Comparison of ENCODE assay signal across 2 cellular contexts in genomic region chr17:8955560-8955959, GRCh38.
A peak's percentile ranks its signal among the peaks of the same experiment; 100 is the strongest.
TF ChIP-seq lines count a peak whose summit lies in the region.

No MANE protein-coding gene starts in this region.

TF ChIP-seq in GM12878, 131 proteins besides CTCF, POLR2A, EP300 and RAD21 (continued from another document and continues in another):
- peak; percentile 16 for TF ChIP-seq RUNX3 (IDR thresholded peaks at IDR 0.05; ENCODE audit: low read length)
- no peak for TF ChIP-seq SMAD5 (IDR thresholded peaks at IDR 0.05; ENCODE audit: low read depth)
- no peak for TF ChIP-seq CUX1 (IDR thresholded peaks at IDR 0.05; ENCODE audit: insufficient replicate concordance, low read depth, low read length)
- TF ChIP-seq BCLAF1 (IDR thresholded peaks at IDR 0.05): no peak
- no peak for TF ChIP-seq HCFC1 (IDR thresholded peaks at IDR 0.05; ENCODE audit: low read length)
- peak; percentile 88 for TF ChIP-seq EED (IDR thresholded peaks at IDR 0.05; ENCODE audit: low read depth)
- 0 out of 2 replicates have a peak, but pooled peaks have one; percentile 42 for TF ChIP-seq ZNF687 (IDR thresholded peaks at IDR 0.05)
- TF ChIP-seq TBL1XR1 (IDR thresholded peaks at IDR 0.05; ENCODE audit: low read depth, low read length): 0 out of 2 replicates have a peak, but pooled peaks have one; percentile 4
- peak; percentile 58 for TF ChIP-seq RELB (IDR thresholded peaks at IDR 0.05; ENCODE audit: low read depth)

TF ChIP-seq in SK-N-SH treated with all-trans-retinoic acid at 6 μM for 48 hours, 23 proteins besides CTCF, POLR2A, EP300 and RAD21 (continued from another document):
- TF ChIP-seq PATZ1 (CRISPR knock-in tag; IDR thresholded peaks at IDR 0.05; ENCODE audit: borderline replicate concordance): no peak
- TF ChIP-seq POU6F1 (CRISPR knock-in tag; IDR thresholded peaks at IDR 0.05; ENCODE audit: borderline replicate concordance, low read depth): no peak
- no peak for TF ChIP-seq SNAI2 (CRISPR knock-in tag; IDR thresholded peaks at IDR 0.05)
- no peak for TF ChIP-seq PPARA (CRISPR knock-in tag; IDR thresholded peaks at IDR 0.05; ENCODE audit: borderline replicate concordance)
- no peak for TF ChIP-seq ZNF70 (CRISPR knock-in tag; IDR thresholded peaks at IDR 0.05)
- no peak for TF ChIP-seq ESRRG (CRISPR knock-in tag; IDR thresholded peaks at IDR 0.05)
- TF ChIP-seq TSHZ2 (CRISPR knock-in tag; IDR thresholded peaks at IDR 0.05): no peak
- TF ChIP-seq ZNF8 (CRISPR knock-in tag; IDR thresholded peaks at IDR 0.05): no peak
- no peak for TF ChIP-seq ZFP30 (CRISPR knock-in tag; IDR thresholded peaks at IDR 0.05)
